Comparison of ENCODE assay signal across 30 cellular contexts in genomic region chr1:236315518-236315917, GRCh38.
"Had no signal": no experiment of that assay in that cellular context is flagged by ENCODE, and none has a peak within 500 bp of the region (broad histone marks: within the 10 kb centered on the region; RNA-seq: fewer than 3 reads in every experiment).

No MANE protein-coding gene starts in this region.

- H3K4me1 ChIP-seq: colonic mucosa, right lobe of liver, suprapubic skin, upper lobe of right lung, uterus had no signal

- H3K9ac ChIP-seq: parathyroid adenoma had no signal

- H3K27ac Mint-ChIP-seq: dendritic cell treated with granulocyte-macrophage colony-stimulating factor and Interleukin-4, amounts not matched to agents 40 ng/mL and 50 ng/mL, for 4 days; endodermal cell; memory B cell; natural killer cell treated with Interleukin-12 subunit alpha and Interleukin-12 subunit beta and Interleukin-15 and Interleukin-18, amount 100 ng/mL, for 72 hours; progenitor cell of endocrine pancreas; stimulated activated naive CD8-positive, alpha-beta T cell treated with anti-CD3 and anti-CD28 coated beads, Interleukin-15, amount 100 ng/mL, for 72 hours had no signal

- H3K4me3 Mint-ChIP-seq: dendritic cell treated with granulocyte-macrophage colony-stimulating factor and Interleukin-4, amounts not matched to agents 40 ng/mL and 50 ng/mL, for 4 days; endodermal cell; memory B cell; naive B cell; natural killer cell treated with Interleukin-12 subunit alpha and Interleukin-12 subunit beta and Interleukin-15 and Interleukin-18, amount 100 ng/mL, for 72 hours; neural crest cell; stimulated activated naive CD8-positive, alpha-beta T cell treated with anti-CD3 and anti-CD28 coated beads, Interleukin-15, amount 100 ng/mL, for 72 hours had no signal

- H3K9me3 ChIP-seq: colonic mucosa, mucosa of descending colon, neutrophil, suprapubic skin, transverse colon, upper lobe of right lung, uterus had no signal

- H3K4me2 ChIP-seq: smooth muscle cell had no signal

- H3K27me3 ChIP-seq: colonic mucosa, neutrophil, right lobe of liver, suprapubic skin, transverse colon, upper lobe of right lung, uterus had no signal

- H3K36me3 ChIP-seq: colonic mucosa, neutrophil, right lobe of liver, suprapubic skin, transverse colon, upper lobe of right lung, uterus had no signal

- DNase-seq: colonic mucosa; effector CD8-positive, alpha-beta T cell; endodermal cell; kidney; mucosa of descending colon; naive B cell; right lobe of liver; stimulated activated CD4-positive, alpha-beta T cell treated with anti-CD3 and anti-CD28 coated beads, Interleukin-12 subunit alpha, Interleukin-12 subunit beta, amount 100 ng/mL, for 4 hours; stimulated activated CD4-positive, alpha-beta T cell treated with anti-CD3 and anti-CD28 coated beads, Interleukin-1b, Interleukin-23, amount 100 ng/mL, for 48 hours; stimulated activated CD4-positive, alpha-beta T cell treated with anti-CD3 and anti-CD28 coated beads, Interleukin-4, amount 100 ng/mL, for 1 hour; stimulated activated CD8-positive, alpha-beta memory T cell treated with anti-CD3 and anti-CD28 coated beads, Interleukin-4, amount 100 ng/mL, for 48 hours; stimulated activated naive CD4-positive, alpha-beta T cell; stimulated activated naive CD8-positive, alpha-beta T cell treated with anti-CD3 and anti-CD28 coated beads, Interleukin-15, amount 100 ng/mL, for 72 hours; transverse colon; upper lobe of right lung; uterus had no signal

- H3K27ac ChIP-seq: colonic mucosa, epithelial cell of prostate, neutrophil, parathyroid adenoma, right lobe of liver, suprapubic skin, transverse colon, upper lobe of right lung, uterus had no signal

- ATAC-seq: esophagus mucosa; left lobe of liver; mucosa of descending colon; natural killer cell treated with Interleukin-12 subunit alpha and Interleukin-12 subunit beta and Interleukin-15 and Interleukin-18, amount 100 ng/mL, for 72 hours; right lobe of liver; stimulated activated naive CD8-positive, alpha-beta T cell treated with anti-CD3 and anti-CD28 coated beads, Interleukin-15, amount 100 ng/mL, for 72 hours; upper lobe of right lung had no signal

- H3K36me3 Mint-ChIP-seq: memory B cell; naive B cell; natural killer cell treated with Interleukin-12 subunit alpha and Interleukin-12 subunit beta and Interleukin-15 and Interleukin-18, amount 100 ng/mL, for 72 hours had no signal

- FAIRE-seq: frontal cortex, kidney had no signal

- H3K4me3 ChIP-seq: colonic mucosa, lung, mucosa of descending colon, right lobe of liver, smooth muscle cell, suprapubic skin, transverse colon, upper lobe of right lung, uterus had no signal

- H2AFZ ChIP-seq: parathyroid adenoma had no signal

- H3K27me3 Mint-ChIP-seq: dendritic cell treated with granulocyte-macrophage colony-stimulating factor and Interleukin-4, amounts not matched to agents 40 ng/mL and 50 ng/mL, for 4 days; progenitor cell of endocrine pancreas had no signal

- H3K9me3 Mint-ChIP-seq: dendritic cell treated with granulocyte-macrophage colony-stimulating factor and Interleukin-4, amounts not matched to agents 40 ng/mL and 50 ng/mL, for 4 days; endodermal cell; memory B cell; natural killer cell treated with Interleukin-12 subunit alpha and Interleukin-12 subunit beta and Interleukin-15 and Interleukin-18, amount 100 ng/mL, for 72 hours; neural crest cell; stimulated activated naive CD8-positive, alpha-beta T cell treated with anti-CD3 and anti-CD28 coated beads, Interleukin-15, amount 100 ng/mL, for 72 hours had no signal

- H3K4me1 Mint-ChIP-seq: endodermal cell; memory B cell; naive B cell; neural crest cell; stimulated activated naive CD8-positive, alpha-beta T cell treated with anti-CD3 and anti-CD28 coated beads, Interleukin-15, amount 100 ng/mL, for 72 hours had no signal

- H3K79me2 ChIP-seq: parathyroid adenoma had no signal
